Comparison of ENCODE assay signal across 8 cellular contexts in genomic region chr1:156055343-156055645, GRCh38. TPM values are rescaled to one million over a fixed set of nuclear protein-coding genes. Genes with fewer than 3 reads are reported as not detected.
DNase-seq lines count a peak whose midpoint lies in the region; ATAC-seq and TF ChIP-seq lines count a peak whose summit lies in the region.

No MANE protein-coding gene starts in this region.

- peak overlapping the region; percentile 56 to 92 for H3K27ac Mint-ChIP-seq in effector memory CD8-positive, alpha-beta T cell
- no peak overlapping the region for H3K27ac Mint-ChIP-seq in neural crest cell (ENCODE audit: unreplicated experiment)

- DNase-seq in NB4 (ENCODE audit: low read depth) (no peak), neural crest cell (ENCODE audit: low read depth, low spot score) (no peak), GM19240 (ENCODE audit: insufficient read length, low spot score) (no peak), NCI-H2029 (lab: John Stamatoyannopoulos, UW) (no peak), SW480 (ENCODE audit: low spot score) (no peak)
- DNase-seq in effector memory CD8-positive, alpha-beta T cell = no peak
- DNase-seq in effector CD8-positive, alpha-beta T cell (lab: John Stamatoyannopoulos, UW) = no peak

- H3K4me3 Mint-ChIP-seq in effector memory CD8-positive, alpha-beta T cell = peak overlapping the region; percentile 99
- H3K4me3 Mint-ChIP-seq in neural crest cell = peak overlapping the region; percentile 97

- peak overlapping the region; percentile 91 for H3K4me3 ChIP-seq in BLaER1
- H3K4me3 ChIP-seq in NB4 (ENCODE audit: low read depth, low read length) = peak overlapping the region; percentile 89

- peak overlapping the region; percentile 87 for H3K4me2 ChIP-seq in BLaER1

- peak overlapping the region; percentile 91 for H3K9ac ChIP-seq in BLaER1

- peaks cover 18% of the 10 kb centered on the region; the same call in 1 of the 2 replicates for H4K20me1 ChIP-seq in BLaER1

- peaks cover 33% of the 10 kb centered on the region for H3K36me3 ChIP-seq in BLaER1

- peaks cover 30 to 33% of the 10 kb centered on the region in 2 donors for H3K4me1 Mint-ChIP-seq in effector memory CD8-positive, alpha-beta T cell (ENCODE audit: low read depth in 2 of 2)
- peaks cover 41% of the 10 kb centered on the region for H3K4me1 Mint-ChIP-seq in neural crest cell

- no peaks in the 10 kb centered on the region for H3K9me3 ChIP-seq in BLaER1

- TF ChIP-seq CTCF in NB4 (IDR thresholded peaks at IDR 0.05; ENCODE audit: low read depth, low read length) (no peak), neural crest cell (conservative IDR thresholded peaks at IDR 0.05) (no peak)

- no peaks in the 10 kb centered on the region for H3K27me3 Mint-ChIP-seq in effector memory CD8-positive, alpha-beta T cell
- peaks cover 2% of the 10 kb centered on the region for H3K27me3 Mint-ChIP-seq in neural crest cell (ENCODE audit: low read depth)

- TF ChIP-seq POLR2A in NB4 (IDR thresholded peaks at IDR 0.05; ENCODE audit: extremely low read depth, insufficient read length) = no peak

- H3K9me3 Mint-ChIP-seq in effector memory CD8-positive, alpha-beta T cell = no peaks in the 10 kb centered on the region
- no peaks in the 10 kb centered on the region for H3K9me3 Mint-ChIP-seq in neural crest cell

- peaks cover 39% of the 10 kb centered on the region for H3K4me1 ChIP-seq in BLaER1

- H3K27me3 ChIP-seq in BLaER1 = no peaks in the 10 kb centered on the region

- ATAC-seq in effector memory CD8-positive, alpha-beta T cell (replicated peaks) = no peak

- peak overlapping the region; percentile 98 for H3K27ac ChIP-seq in BLaER1

- peaks cover 11% of the 10 kb centered on the region for H3K36me3 Mint-ChIP-seq in effector memory CD8-positive, alpha-beta T cell (ENCODE audit: insufficient read depth)
- peaks cover 2% of the 10 kb centered on the region for H3K36me3 Mint-ChIP-seq in neural crest cell (ENCODE audit: low read depth)

RNA-seq across cellular contexts. Expression of gene LAMTOR2, which starts 0.7 kb away (rescaled TPM):
- total RNA-seq in neural crest cell = 49.4 and 55.6 TPM in 2 replicates

RNA-seq across cellular contexts. Expression of gene UBQLN4, which starts 1.7 kb away (rescaled TPM):
- total RNA-seq in neural crest cell = 70.4 and 78.0 TPM in 2 replicates

RNA-seq across cellular contexts. Expression of gene RAB25, which starts 5.7 kb away (rescaled TPM):
- not detected in 2 replicates for total RNA-seq in neural crest cell

RNA-seq across cellular contexts. Expression of gene MEX3A, which starts 27.0 kb away (rescaled TPM):
- total RNA-seq in neural crest cell = 114 and 120 TPM in 2 replicates

RNA-seq across cellular contexts. Expression of gene SSR2, which starts 34.5 kb away (rescaled TPM):
- 236 and 255 TPM in 2 replicates for total RNA-seq in neural crest cell
